14 cellular contexts compared by ENCODE assay signal in the genomic region with DNA sequence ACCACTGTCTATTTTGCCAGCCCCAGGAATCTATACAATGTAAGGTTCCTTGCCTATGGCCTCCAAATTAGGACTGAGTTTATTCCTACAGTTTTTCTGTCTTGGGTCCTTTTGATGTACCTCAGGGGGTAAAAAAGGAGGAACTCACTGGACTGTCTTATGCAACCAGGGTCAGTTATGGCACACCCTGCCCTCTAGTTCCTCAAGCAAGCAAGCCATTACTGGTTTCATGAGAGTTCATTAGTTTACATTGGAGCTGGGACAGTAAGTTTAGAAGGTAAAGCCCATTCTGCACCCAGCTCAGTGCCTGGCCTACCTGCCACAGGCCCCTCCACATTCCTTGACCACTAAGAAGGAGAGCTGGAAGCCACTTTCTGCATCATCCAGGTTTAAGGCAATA.
DNase-seq lines count a peak whose midpoint lies in the region; ATAC-seq, FAIRE-seq and TF ChIP-seq lines count a peak whose summit lies in the region.
"Had no signal": no experiment of that assay in that cellular context is flagged by ENCODE, and none has a peak within 500 bp of the region (broad histone marks: within the 10 kb centered on the region; RNA-seq: fewer than 3 reads in every experiment).

No MANE protein-coding gene starts in this region.

- no peak for TF ChIP-seq RAD21 in K562 (CRISPR knock-in tag; conservative IDR thresholded peaks at IDR 0.05 in 1 of 2, IDR thresholded peaks at IDR 0.05 in 1 of 2)

- no peaks in the 10 kb centered on the region for H3K36me3 ChIP-seq in K562 (ENCODE audit: control insufficient read depth, insufficient read depth, low read length)
- H3K36me3 ChIP-seq in mucosa of descending colon (ENCODE audit: low read depth) = no peaks in the 10 kb centered on the region
- no peaks in the 10 kb centered on the region for H3K36me3 ChIP-seq in upper lobe of right lung

- H3K4me3 ChIP-seq in NB4 (ENCODE audit: low read depth, low read length) (no peak overlapping the region), K562 (no peak overlapping the region), mucosa of descending colon (no peak overlapping the region), upper lobe of right lung (no peak overlapping the region)

- no peaks in the 10 kb centered on the region for H3K9me1 ChIP-seq in K562 (ENCODE audit: control insufficient read depth, insufficient read depth, low read length)

- no peaks in the 10 kb centered on the region for H4K20me1 ChIP-seq in K562 (replicated peaks; ENCODE audit: control insufficient read depth, insufficient read depth, low read length)

- no peak overlapping the region for H3K4me2 ChIP-seq in K562 (ENCODE audit: insufficient read depth, low read length)

- no peak overlapping the region for H3K27ac ChIP-seq in K562 (ENCODE audit: extremely low read depth, low read depth, low read length)
- H3K27ac ChIP-seq in upper lobe of right lung = peak overlapping the region; percentile 8

- ATAC-seq in K562 (no peak; the same call in 2 of the 3 replicates), mucosa of descending colon (peak; percentile 55), upper lobe of right lung (peak; percentile 84), GM18907 (IDR thresholded peaks at IDR 0.05; ENCODE audit: unreplicated experiment) (no peak)
- no peak for ATAC-seq in activated naive CD8-positive, alpha-beta T cell treated with anti-CD3 and anti-CD28 coated beads, Interleukin-2, amount 50 U/mL, for 24 hours
- ATAC-seq: activated CD4-positive, CD25-positive, alpha-beta regulatory T cell treated with anti-CD3 and anti-CD28 coated beads, Interleukin-2, amount 50 U/mL, for 24 hours had no signal

- H3K27me3 ChIP-seq in K562 (ENCODE audit: control insufficient read depth in 2 of 2, insufficient read depth in 2 of 2, low read length in 2 of 2) (peaks cover 5 to 37% of the 10 kb centered on the region in 2 experiments; a peak in 2 of 5 replicates), upper lobe of right lung (no peaks in the 10 kb centered on the region)

- TF ChIP-seq CTCF in NB4 (IDR thresholded peaks at IDR 0.05; ENCODE audit: low read depth, low read length) (no peak), K562 (IDR thresholded peaks at IDR 0.05 in 2 of 3, conservative IDR thresholded peaks at IDR 0.05 in 1 of 3; ENCODE audit: insufficient read depth in 2 of 3, low read depth in 1 of 3, low read length in 3 of 3) (no peak), mucosa of descending colon (IDR thresholded peaks at IDR 0.05) (no peak), upper lobe of right lung (IDR thresholded peaks at IDR 0.05) (no peak)

- intact Hi-C loops in K562 (cut with micrococcal nuclease) (no loop called here), mucosa of descending colon (cut with DNase I, micrococcal nuclease) (no loop called here), upper lobe of right lung (cut with DNase I) (no loop called here)

- CTCF ChIA-PET in K562 (lab: Yijun Ruan, JAX; ENCODE audit: low intra/inter-chr PET ratio) = no interaction called here

- no peak overlapping the region for H3K9ac ChIP-seq in K562 (ENCODE audit: insufficient read depth in 1 of 2, low read depth in 2 of 2, low read length in 2 of 2)

- H3K4me3 Mint-ChIP-seq in activated naive CD8-positive, alpha-beta T cell treated with anti-CD3 and anti-CD28 coated beads, Interleukin-2, amount 50 U/mL, for 24 hours = no peak overlapping the region
- H3K4me3 Mint-ChIP-seq: memory B cell had no signal

- H3K36me3 Mint-ChIP-seq in activated naive CD8-positive, alpha-beta T cell treated with anti-CD3 and anti-CD28 coated beads, Interleukin-2, amount 50 U/mL, for 24 hours (ENCODE audit: low read depth) = peaks cover 2% of the 10 kb centered on the region

- H3K4me1 ChIP-seq in K562 (replicated peaks in 1 of 2; ENCODE audit: control insufficient read depth in 2 of 2, insufficient read depth in 2 of 2, low read length in 2 of 2) = no peaks in the 10 kb centered on the region; a peak in 1 of 5 replicates
- H3K4me1 ChIP-seq in mucosa of descending colon (ENCODE audit: low read depth) = peaks cover 3% of the 10 kb centered on the region
- H3K4me1 ChIP-seq in upper lobe of right lung = peaks cover 32% of the 10 kb centered on the region

- BruUV-seq in K562 (replicated peaks; lab: Mats Ljungman, UMichigan) = no TSS peak

- H3K9me3 Mint-ChIP-seq in activated naive CD8-positive, alpha-beta T cell treated with anti-CD3 and anti-CD28 coated beads, Interleukin-2, amount 50 U/mL, for 24 hours = no peaks in the 10 kb centered on the region

- TF ChIP-seq EP300 in K562 (IDR thresholded peaks at IDR 0.05; ENCODE audit: low read length) = no peak

- in situ Hi-C loops in K562 (cut with MboI) = no loop called here

- no peak for FAIRE-seq in K562 (lab: Jason Lieb, UNC)
- FAIRE-seq: astrocyte, D721Med had no signal

- H3K27me3 Mint-ChIP-seq in activated naive CD8-positive, alpha-beta T cell treated with anti-CD3 and anti-CD28 coated beads, Interleukin-2, amount 50 U/mL, for 24 hours = no peaks in the 10 kb centered on the region
- H3K27me3 Mint-ChIP-seq: memory B cell had no signal

- H2AFZ ChIP-seq in K562 (ENCODE audit: low read depth, low read length) = no peak overlapping the region

- POLR2A ChIA-PET in K562 (lab: Yijun Ruan, JAX) = interaction anchor here (0.8 kb wide), 1 partner anchor 23 kb away, joined by 3 read pairs; no protein-coding TSS in a partner anchor

- peaks cover 47% of the 10 kb centered on the region for H3K4me1 Mint-ChIP-seq in activated naive CD8-positive, alpha-beta T cell treated with anti-CD3 and anti-CD28 coated beads, Interleukin-2, amount 50 U/mL, for 24 hours

- H3K27ac Mint-ChIP-seq in activated naive CD8-positive, alpha-beta T cell treated with anti-CD3 and anti-CD28 coated beads, Interleukin-2, amount 50 U/mL, for 24 hours = no peak overlapping the region
- H3K27ac Mint-ChIP-seq: memory B cell had no signal

- DNase-seq in NB4 (ENCODE audit: low read depth) (peak; percentile 96), K562 (ENCODE audit: extremely low read depth in 1 of 4, low spot score in 3 of 4) (no peak), mucosa of descending colon (no peak), upper lobe of right lung (no peak), NCI-H748 (lab: John Stamatoyannopoulos, UW; ENCODE audit: unreplicated experiment) (no peak)
- no peak for DNase-seq in activated naive CD8-positive, alpha-beta T cell treated with anti-CD3 and anti-CD28 coated beads, Interleukin-2, amount 50 U/mL, for 24 hours
- DNase-seq: activated T-cell treated with anti-CD3 and anti-CD28 coated beads, Interleukin-2, amount 50 U/mL, for 1 hour; NCI-H1092 treated with DMSO at 0.1 percent for 48 hours; NCI-H526 had no signal

- TF ChIP-seq POLR2A in NB4 (IDR thresholded peaks at IDR 0.05; ENCODE audit: extremely low read depth, insufficient read length) (no peak), K562 (conservative IDR thresholded peaks at IDR 0.05) (no peak)

- H3K79me2 ChIP-seq in K562 (ENCODE audit: control insufficient read depth, insufficient read depth, low read length) = no peaks in the 10 kb centered on the region

- H3K9me3 ChIP-seq in K562 (replicated peaks; ENCODE audit: control insufficient read depth, insufficient read depth, low read depth, low read length) (no peaks in the 10 kb centered on the region), mucosa of descending colon (peaks cover under 1% of the 10 kb centered on the region), upper lobe of right lung (no peaks in the 10 kb centered on the region)

TF ChIP-seq in K562, 482 proteins besides CTCF, POLR2A, EP300 and RAD21:
- TF ChIP-seq CEBPB (tag; IDR thresholded peaks at IDR 0.05) (peak; percentile 38; the same call in 1 of the 2 replicates), SPI1 (IDR thresholded peaks at IDR 0.05; ENCODE audit: borderline replicate concordance, low read depth, low read length) (peak; percentile 17; the same call in 1 of the 2 replicates), RAD51 (IDR thresholded peaks at IDR 0.05; ENCODE audit: borderline replicate concordance, low read depth) (no peak), HDAC6 (IDR thresholded peaks at IDR 0.05; ENCODE audit: low read depth, low read length) (no peak), ZNF507 (tag; conservative IDR thresholded peaks at IDR 0.05) (no peak), MAFG (tag; conservative IDR thresholded peaks at IDR 0.05) (no peak), FOS (IDR thresholded peaks at IDR 0.05; ENCODE audit: extremely low read depth, insufficient read length) (no peak), SMARCB1 (IDR thresholded peaks at IDR 0.05; ENCODE audit: insufficient read length, low read depth) (no peak), RBM39 (optimal IDR thresholded peaks at IDR 0.05; ENCODE audit: low read depth, low read length) (no peak), CEBPG (CRISPR knock-in tag; IDR thresholded peaks at IDR 0.05) (no peak), CEBPG (tag; conservative IDR thresholded peaks at IDR 0.05 in 1 of 2, IDR thresholded peaks at IDR 0.05 in 1 of 2) (peak in 1 of 2 experiments; percentile 34; a peak in 1 of 4 replicates)
- TF ChIP-seq, protein P1, sequence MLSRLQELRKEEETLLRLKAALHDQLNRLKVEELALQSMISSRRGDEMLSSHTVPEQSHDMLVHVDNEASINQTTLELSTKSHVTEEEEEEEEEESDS (CRISPR knock-in tag; IDR thresholded peaks at IDR 0.05) = no peak
- TF ChIP-seq, protein P2, sequence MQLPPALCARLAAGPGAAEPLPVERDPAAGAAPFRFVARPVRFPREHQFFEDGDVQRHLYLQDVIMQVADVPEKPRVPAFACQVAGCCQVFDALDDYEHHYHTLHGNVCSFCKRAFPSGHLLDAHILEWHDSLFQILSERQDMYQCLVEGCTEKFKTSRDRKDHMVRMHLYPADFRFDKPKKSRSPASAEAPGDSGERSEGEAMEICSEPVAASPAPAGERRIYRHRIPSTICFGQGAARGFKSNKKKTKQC (CRISPR knock-in tag; IDR thresholded peaks at IDR 0.05) = no peak

Comparison
In these comparisons a context has a peak if more than half of its experiments do, and no peak if none do; other contexts are left out.
1. ATAC-seq: peak in mucosa of descending colon (single experiment) and upper lobe of right lung (single experiment); none in K562 (single experiment), GM18907 (single experiment) and activated naive CD8-positive, alpha-beta T cell treated with anti-CD3 and anti-CD28 coated beads, Interleukin-2, amount 50 U/mL, for 24 hours (single experiment).